Comparison of ENCODE assay signal across 8 cellular contexts in genomic region chr10:86585037-86585725, GRCh38.
DNase-seq lines count a peak whose midpoint lies in the region; ATAC-seq and TF ChIP-seq lines count a peak whose summit lies in the region.

No MANE protein-coding gene starts in this region.

- intact Hi-C loops in Right ventricle myocardium inferior (cut with DNase I) (loop anchor here (1.0 to 5.0 kb wide), 2 partner anchors 63 to 186 kb away; partner anchors contain the start of gene WAPL), cardiac septum (cut with DNase I) (loop anchor here (1.0 to 5.0 kb wide), 2 partner anchors 63 to 185 kb away; partner anchors contain the start of gene WAPL), spleen (cut with DNase I; ENCODE audit: low total_unique reads) (loop anchor here (2.0 kb wide), 1 partner anchor 188 kb away; no protein-coding TSS in a partner anchor)

- no peaks in the 10 kb centered on the region for H3K9me3 ChIP-seq in iPS DF 6.9 (ENCODE audit: control insufficient read depth, insufficient read depth, low read length)
- no peaks in the 10 kb centered on the region for H3K9me3 ChIP-seq in spleen

- no peak overlapping the region for H3K4me3 ChIP-seq in astrocyte of the spinal cord (ENCODE audit: low read depth, low read length)
- H3K4me3 ChIP-seq in iPS DF 6.9 (ENCODE audit: low read length): no peak overlapping the region
- H3K4me3 ChIP-seq in spleen: no peak overlapping the region

- no peaks in the 10 kb centered on the region for H3K4me1 ChIP-seq in iPS DF 6.9 (ENCODE audit: control insufficient read depth, insufficient read depth, low read length)
- H3K4me1 ChIP-seq in spleen: peaks cover 0 to 14% (median 3%) of the 10 kb centered on the region in 6 donors

- no CpG with 5 or more reads among the region's 10 CpGs for WGBS in iPS DF 6.9 (ENCODE audit: insufficient coverage, insufficient read length)
- WGBS in spleen, 5 donors: 23 to 41% (median 36%) methylated on average over 9 to 10 of the region's 10 CpGs

- H3K27me3 ChIP-seq in iPS DF 6.9 (ENCODE audit: control insufficient read depth, insufficient read depth, low read length) (no peaks in the 10 kb centered on the region), spleen (replicated peaks in 1 of 7) (peaks cover 0 to 28% (median 0%) of the 10 kb centered on the region in 7 donors)

- ATAC-seq in Right ventricle myocardium inferior: peak; percentile 93
- peak; percentile 89 for ATAC-seq in HG02798 (IDR thresholded peaks at IDR 0.05; ENCODE audit: poor library complexity, unreplicated experiment)

- H3K27ac ChIP-seq in iPS DF 6.9 (ENCODE audit: low read length) (no peak overlapping the region), spleen (no peak overlapping the region)

- DNase-seq in Right ventricle myocardium inferior (ENCODE audit: missing footprints) (peak; percentile 75), cardiac septum (ENCODE audit: low spot score) (no peak), NCI-H1436 treated with DMSO at 0.1 percent for 48 hours (lab: John Stamatoyannopoulos, UW) (peak; percentile 23), T1000 (lab: John Stamatoyannopoulos, UW) (peak; percentile 51), astrocyte of the spinal cord (ENCODE audit: low read depth, low spot score) (peak; percentile 66), iPS DF 6.9 (ENCODE audit: low read depth, low spot score) (peak; percentile 67), spleen (peak; percentile 91)

- TF ChIP-seq CTCF in astrocyte of the spinal cord (IDR thresholded peaks at IDR 0.05; ENCODE audit: low read depth, low read length) (peak; percentile 97), spleen (IDR thresholded peaks at IDR 0.05 in 8 of 11, conservative IDR thresholded peaks at IDR 0.05 in 3 of 11) (peak; percentile 79 to 95 (median 90))

- in situ Hi-C loops in astrocyte of the spinal cord (cut with HindIII; ENCODE audit: low sequenced_read_pairs): no loop called here

- TF ChIP-seq POLR2A in spleen (IDR thresholded peaks at IDR 0.05): no peak

- H3K36me3 ChIP-seq in iPS DF 6.9 (ENCODE audit: control insufficient read depth, insufficient read depth, low read length) (no peaks in the 10 kb centered on the region), spleen (no peaks in the 10 kb centered on the region)
